ENCODE assay signal across 30 cellular contexts in the genomic region with DNA sequence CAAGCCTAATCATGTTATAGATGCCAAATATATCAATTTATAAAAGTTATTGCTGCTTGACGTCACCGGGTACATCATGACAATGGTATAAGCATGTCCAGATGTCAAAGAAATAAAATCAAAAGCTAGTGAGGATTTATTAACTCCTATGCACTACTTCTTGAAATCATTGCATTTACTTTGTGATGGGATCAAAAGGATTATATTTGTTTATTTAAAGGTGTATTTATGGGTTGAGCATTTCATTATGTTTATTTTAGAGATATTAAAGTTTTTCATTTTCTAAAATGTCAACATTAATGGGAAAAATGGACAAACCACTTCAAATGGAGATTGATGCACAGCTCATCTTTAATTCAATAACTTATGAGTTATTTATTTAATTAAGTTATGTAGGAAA.
"Had no signal": no experiment of that assay in that cellular context is flagged by ENCODE, and none has a peak within 500 bp of the region (broad histone marks: within the 10 kb centered on the region; RNA-seq: fewer than 3 reads in every experiment).

No MANE protein-coding gene starts in this region.

- H3K4me1 ChIP-seq: adrenal gland, body of pancreas, esophagus muscularis mucosa, gastrocnemius medialis, heart left ventricle had no signal

- H3K4me3 ChIP-seq: adrenal gland, body of pancreas, esophagus muscularis mucosa, gastrocnemius medialis, heart left ventricle had no signal

- DNase-seq: activated B cell treated with CpG ODN at 0.5 μM for 24 hours; activated CD4-positive, alpha-beta T cell treated with anti-CD3 and anti-CD28 coated beads for 48 hours; activated CD4-positive, alpha-beta T cell treated with anti-CD3 and anti-CD28 coated beads, Interleukin-2, amount 50 U/mL, for 1 hour; activated CD4-positive, alpha-beta T cell treated with anti-CD3 and anti-CD28 coated beads, Interleukin-2, amount 50 U/mL, for 48 hours; activated CD8-positive, alpha-beta memory T cell treated with anti-CD3 and anti-CD28 coated beads for 24 hours; activated CD8-positive, alpha-beta T cell treated with anti-CD3 and anti-CD28 coated beads for 36 hours; activated effector memory CD4-positive, alpha-beta T cell treated with anti-CD3 and anti-CD28 coated beads, Interleukin-2, amount 50 U/mL, for 16 hours; activated naive CD4-positive, alpha-beta T cell treated with anti-CD3 and anti-CD28 coated beads for 36 hours; activated naive CD8-positive, alpha-beta T cell treated with anti-CD3 and anti-CD28 coated beads for 36 hours; activated naive CD8-positive, alpha-beta T cell treated with anti-CD3 and anti-CD28 coated beads, Interleukin-2, amount 50 U/mL, for 24 hours; activated T-cell treated with anti-CD3 and anti-CD28 coated beads, Interleukin-2, amount 50 U/mL, for 48 hours; adrenal gland; amygdala; aorta; body of pancreas; caudate nucleus; cortex of kidney; dermis blood vessel endothelial cell; effector CD4-positive, alpha-beta T cell; effector memory CD8-positive, alpha-beta T cell; erythroblast; foreskin keratinocyte; gastrocnemius medialis; glutamatergic neuron; heart left ventricle; T1000; WERI-Rb-1 had no signal

- FAIRE-seq: colon had no signal

- H3K9me3 ChIP-seq: adrenal gland, body of pancreas, gastrocnemius medialis had no signal

- H3K27ac ChIP-seq: adrenal gland, body of pancreas, esophagus muscularis mucosa, foreskin keratinocyte, gastrocnemius medialis, heart left ventricle, WERI-Rb-1 had no signal

- H3K36me3 ChIP-seq: adrenal gland, esophagus muscularis mucosa, gastrocnemius medialis, heart left ventricle, WERI-Rb-1 had no signal

- ATAC-seq: activated CD4-positive, CD25-positive, alpha-beta regulatory T cell treated with anti-CD3 and anti-CD28 coated beads, Interleukin-2, amount 50 U/mL, for 24 hours; activated CD8-positive, alpha-beta T cell treated with anti-CD3 and anti-CD28 coated beads for 36 hours; activated naive CD8-positive, alpha-beta T cell treated with anti-CD3 and anti-CD28 coated beads, Interleukin-2, amount 50 U/mL, for 24 hours; body of pancreas; effector memory CD8-positive, alpha-beta T cell; foreskin keratinocyte; gastrocnemius medialis; heart left ventricle had no signal

- H3K27me3 ChIP-seq: adrenal gland, body of pancreas, esophagus muscularis mucosa, foreskin keratinocyte, gastrocnemius medialis, heart left ventricle had no signal
